ENCODE assay signal across 9 cellular contexts in genomic region chr6:152300517-152300916, GRCh38.
DNase-seq lines count a peak whose midpoint lies in the region; ATAC-seq, FAIRE-seq and TF ChIP-seq lines count a peak whose summit lies in the region.
"Had no signal": no experiment of that assay in that cellular context is flagged by ENCODE, and none has a peak within 500 bp of the region (broad histone marks: within the 10 kb centered on the region; RNA-seq: fewer than 3 reads in every experiment).

No MANE protein-coding gene starts in this region.

- H3K27ac ChIP-seq in breast epithelium (no peak overlapping the region), right lobe of liver (peak overlapping the region; percentile 83 to 96 (median 89)), upper lobe of right lung (peak overlapping the region; percentile 1), small intestine (ENCODE audit: low read depth in 1 of 2, low read length in 1 of 2) (peak overlapping the region in 1 of 2 donors; percentile 28)

- ATAC-seq in right lobe of liver (peak; percentile 19 to 47 (median 38)), upper lobe of right lung (no peak)

- H3K4me1 Mint-ChIP-seq in MCF 10A (ENCODE audit: insufficient read depth, unreplicated experiment): peaks cover 8% of the 10 kb centered on the region
- H3K4me1 Mint-ChIP-seq in activated naive CD8-positive, alpha-beta T cell (ENCODE audit: low read depth): peaks cover 47% of the 10 kb centered on the region

- no peaks in the 10 kb centered on the region for H3K27me3 ChIP-seq in breast epithelium
- no peaks in the 10 kb centered on the region for H3K27me3 ChIP-seq in right lobe of liver
- H3K27me3 ChIP-seq in upper lobe of right lung: no peaks in the 10 kb centered on the region
- H3K27me3 ChIP-seq in small intestine (ENCODE audit: control insufficient read depth in 2 of 2, insufficient read depth in 2 of 2, low read length in 2 of 2): no peaks in the 10 kb centered on the region

- BruUV-seq in MCF 10A (replicated peaks; lab: Mats Ljungman, UMichigan): TSS peak; percentile 27

- H3K36me3 Mint-ChIP-seq in MCF 10A (ENCODE audit: insufficient read depth, unreplicated experiment): no peaks in the 10 kb centered on the region
- H3K36me3 Mint-ChIP-seq in activated naive CD8-positive, alpha-beta T cell: no peaks in the 10 kb centered on the region

- H3K27me3 Mint-ChIP-seq in MCF 10A (ENCODE audit: insufficient read depth, unreplicated experiment): no peaks in the 10 kb centered on the region
- H3K27me3 Mint-ChIP-seq in activated naive CD8-positive, alpha-beta T cell: no peaks in the 10 kb centered on the region

- no peak for FAIRE-seq in small intestine (lab: Jason Lieb, UNC)

- no peaks in the 10 kb centered on the region for H3K4me1 ChIP-seq in breast epithelium
- H3K4me1 ChIP-seq in right lobe of liver: peaks cover 0 to 50% (median 11%) of the 10 kb centered on the region in 4 donors
- peaks cover 31% of the 10 kb centered on the region for H3K4me1 ChIP-seq in upper lobe of right lung
- H3K4me1 ChIP-seq in small intestine (ENCODE audit: control insufficient read depth in 2 of 2, insufficient read depth in 1 of 2, low read depth in 1 of 2, low read length in 1 of 2): no peaks in the 10 kb centered on the region

- H3K9me3 ChIP-seq in breast epithelium (no peaks in the 10 kb centered on the region), right lobe of liver (no peaks in the 10 kb centered on the region), upper lobe of right lung (no peaks in the 10 kb centered on the region), small intestine (ENCODE audit: control insufficient read depth, low read depth) (no peaks in the 10 kb centered on the region)

- WGBS in right lobe of liver (ENCODE audit: insufficient coverage, low coverage, low lambda C conversion rate, missing lambda C conversion rate): 22% methylated on average over 7 of the region's 7 CpGs
- 69 to 84% (median 76%) methylated on average over 7 of the region's 7 CpGs for WGBS in small intestine, 3 donors

- H3K36me3 ChIP-seq in breast epithelium: no peaks in the 10 kb centered on the region
- no peaks in the 10 kb centered on the region for H3K36me3 ChIP-seq in right lobe of liver
- H3K36me3 ChIP-seq in upper lobe of right lung: peaks cover 11% of the 10 kb centered on the region
- H3K36me3 ChIP-seq in small intestine (ENCODE audit: control insufficient read depth in 2 of 2, insufficient read depth in 2 of 2, low read length in 2 of 2): no peaks in the 10 kb centered on the region

- intact Hi-C loops in MCF 10A (cut with micrococcal nuclease) (no loop called here), breast epithelium (cut with DNase I; ENCODE audit: low total_unique reads) (no loop called here), right lobe of liver (cut with DNase I) (no loop called here), upper lobe of right lung (cut with DNase I) (no loop called here)

- no peaks in the 10 kb centered on the region for H3K9me3 Mint-ChIP-seq in MCF 10A (ENCODE audit: unreplicated experiment)
- no peaks in the 10 kb centered on the region for H3K9me3 Mint-ChIP-seq in activated naive CD8-positive, alpha-beta T cell (ENCODE audit: low read depth)

- DNase-seq in MCF 10A (ENCODE audit: unreplicated experiment) (no peak), breast epithelium (ENCODE audit: low spot score in 2 of 2) (no peak), right lobe of liver (peak in 2 of 3 donors; percentile 31 to 64), upper lobe of right lung (no peak), small intestine (no peak), iPS-NIHi7 (ENCODE audit: extremely low spot score) (no peak), NCI-H1930 (lab: John Stamatoyannopoulos, UW) (no peak)
- DNase-seq: stimulated activated CD4-positive, alpha-beta T cell treated with anti-CD3 and anti-CD28 coated beads, Interleukin-12 subunit alpha, Interleukin-12 subunit beta, amount 100 ng/mL, for 4 hours had no signal

- H3K4me3 Mint-ChIP-seq in MCF 10A (ENCODE audit: unreplicated experiment): peak overlapping the region; percentile 90
- peak overlapping the region; percentile 99 for H3K4me3 Mint-ChIP-seq in activated naive CD8-positive, alpha-beta T cell

- TF ChIP-seq CTCF in MCF 10A (IDR thresholded peaks at IDR 0.05; ENCODE audit: unreplicated experiment) (no peak), breast epithelium (IDR thresholded peaks at IDR 0.05) (no peak), right lobe of liver (IDR thresholded peaks at IDR 0.05) (no peak), upper lobe of right lung (IDR thresholded peaks at IDR 0.05) (no peak)

- POLR2A ChIA-PET in MCF 10A (lab: Yijun Ruan, JAX): interaction anchor here (1.0 to 3.9 kb wide), 5 partner anchors 9 to 383 kb away, joined by 3 to 40 read pairs (median 14); no protein-coding TSS in a partner anchor

- CTCF ChIA-PET in MCF 10A (lab: Yijun Ruan, JAX): interaction anchor here (1.3 to 4.2 kb wide), 5 partner anchors 8 to 342 kb away, joined by 3 to 33 read pairs (median 16); no protein-coding TSS in a partner anchor

- no peak for TF ChIP-seq POLR2A in breast epithelium (IDR thresholded peaks at IDR 0.05)
- no peak for TF ChIP-seq POLR2A in right lobe of liver (IDR thresholded peaks at IDR 0.05)

- no peak overlapping the region for H3K4me3 ChIP-seq in breast epithelium
- peak overlapping the region; percentile 66 to 79 (median 67) for H3K4me3 ChIP-seq in right lobe of liver
- peak overlapping the region; percentile 69 for H3K4me3 ChIP-seq in upper lobe of right lung
- no peak overlapping the region for H3K4me3 ChIP-seq in small intestine (ENCODE audit: low read depth in 1 of 2, low read length in 2 of 2)

- H3K27ac Mint-ChIP-seq in MCF 10A (ENCODE audit: low read depth, unreplicated experiment): peak overlapping the region; percentile 79
- peak overlapping the region; percentile 24 for H3K27ac Mint-ChIP-seq in activated naive CD8-positive, alpha-beta T cell

Comparison
In these comparisons a context has a peak if more than half of its experiments do, and no peak if none do; other contexts are left out.
1. DNase-seq: peak in right lobe of liver (2 of 3); none in MCF 10A (single experiment), breast epithelium (0 of 2), upper lobe of right lung (single experiment), small intestine (single experiment), iPS-NIHi7 (single experiment) and NCI-H1930 (0 of 2).
2. H3K27ac ChIP-seq: peak in right lobe of liver (3 of 3) and upper lobe of right lung (single experiment); none in breast epithelium (0 of 2).
3. H3K4me3 ChIP-seq: peak in right lobe of liver (3 of 3) and upper lobe of right lung (single experiment); none in breast epithelium (0 of 3) and small intestine (0 of 2).